ENCODE assay signal across 23 cellular contexts in the genomic region with DNA sequence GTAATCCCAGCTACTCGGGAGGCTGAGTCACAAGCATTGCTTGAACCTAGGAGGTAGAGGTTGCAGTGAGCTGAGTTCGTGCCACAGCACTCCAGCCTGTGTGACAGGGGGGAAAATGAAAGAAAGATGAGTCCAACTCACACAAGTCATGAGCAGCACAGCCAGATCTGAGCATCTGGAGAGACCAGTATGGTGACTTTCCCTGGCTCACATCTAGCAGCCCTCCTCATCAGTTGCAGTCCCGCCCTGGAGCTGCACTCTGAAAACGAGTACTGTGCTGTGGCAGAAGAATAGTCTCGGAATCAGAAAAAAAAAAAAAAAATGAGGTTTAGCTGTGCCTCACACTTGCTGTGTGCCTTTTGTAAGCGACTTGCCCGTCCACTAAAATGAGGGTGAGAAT.
"Had no signal": no experiment of that assay in that cellular context is flagged by ENCODE, and none has a peak within 500 bp of the region (broad histone marks: within the 10 kb centered on the region; RNA-seq: fewer than 3 reads in every experiment).

No MANE protein-coding gene starts in this region.

- H3K4me1 Mint-ChIP-seq: nephron, neural progenitor cell had no signal

- H3K27me3 ChIP-seq: left lung, neural progenitor cell, right atrium auricular region, sigmoid colon, stomach, tibial artery, upper lobe of left lung had no signal

- H3K4me1 ChIP-seq: left lung, neural progenitor cell, parathyroid adenoma, upper lobe of left lung had no signal

- H3K9me3 Mint-ChIP-seq: neural progenitor cell; stimulated activated effector memory CD8-positive, alpha-beta T cell treated with anti-CD3 and anti-CD28 coated beads, Interleukin-12 subunit alpha, Interleukin-12 subunit beta, amount 100 ng/mL, for 72 hours had no signal

- H3K36me3 Mint-ChIP-seq: neural progenitor cell; stimulated activated effector memory CD8-positive, alpha-beta T cell treated with anti-CD3 and anti-CD28 coated beads, Interleukin-12 subunit alpha, Interleukin-12 subunit beta, amount 100 ng/mL, for 72 hours had no signal

- H3K9ac ChIP-seq: neural progenitor cell, parathyroid adenoma had no signal

- H3K79me2 ChIP-seq: parathyroid adenoma had no signal

- H3K27ac ChIP-seq: left lung, neural progenitor cell, parathyroid adenoma, right atrium auricular region, sigmoid colon, stomach, tibial artery, upper lobe of left lung had no signal

- H3K4me3 Mint-ChIP-seq: effector memory CD8-positive, alpha-beta T cell; naive thymus-derived CD4-positive, alpha-beta T cell; nephron; neural progenitor cell; stimulated activated effector memory CD8-positive, alpha-beta T cell treated with anti-CD3 and anti-CD28 coated beads, Interleukin-12 subunit alpha, Interleukin-12 subunit beta, amount 100 ng/mL, for 72 hours had no signal

- H3K4me3 ChIP-seq: left lung, neural progenitor cell, right atrium auricular region, sigmoid colon, stomach, tibial artery, upper lobe of left lung had no signal

- DNase-seq: cerebellar nuclear complex; cortex of kidney; effector memory CD8-positive, alpha-beta T cell; foreskin melanocyte; kidney; left lung; mammary epithelial cell; mesendoderm; midbrain; naive thymus-derived CD4-positive, alpha-beta T cell; sigmoid colon; stimulated activated CD4-positive, alpha-beta T cell treated with anti-CD3 and anti-CD28 coated beads, Interleukin-2, amount 100 ng/mL, for 24 hours; stimulated activated CD4-positive, alpha-beta T cell treated with anti-CD3 and anti-CD28 coated beads, Interleukin-4, amount 100 ng/mL, for 24 hours; stimulated activated naive CD4-positive, alpha-beta T cell treated with Interleukin-2 at 50 U/mL for 16 hours; stomach; tibial artery; upper lobe of left lung had no signal

- H3K36me3 ChIP-seq: left lung, neural progenitor cell, right atrium auricular region, sigmoid colon, stomach, tibial artery, upper lobe of left lung had no signal

- ATAC-seq: effector memory CD8-positive, alpha-beta T cell; left lung; naive thymus-derived CD4-positive, alpha-beta T cell; stimulated activated effector memory CD8-positive, alpha-beta T cell treated with anti-CD3 and anti-CD28 coated beads, Interleukin-12 subunit alpha, Interleukin-12 subunit beta, amount 100 ng/mL, for 72 hours had no signal

- H2AFZ ChIP-seq: neural progenitor cell, parathyroid adenoma had no signal

- H3K27ac Mint-ChIP-seq: effector memory CD8-positive, alpha-beta T cell; nephron; neural progenitor cell; progenitor cell of endocrine pancreas; stimulated activated effector memory CD8-positive, alpha-beta T cell treated with anti-CD3 and anti-CD28 coated beads, Interleukin-12 subunit alpha, Interleukin-12 subunit beta, amount 100 ng/mL, for 72 hours had no signal

- H3K9me3 ChIP-seq: right atrium auricular region, sigmoid colon, tibial artery, upper lobe of left lung had no signal

- H3K27me3 Mint-ChIP-seq: progenitor cell of endocrine pancreas had no signal

- H3K4me2 ChIP-seq: neural progenitor cell had no signal
